11 cellular contexts compared by ENCODE assay signal in genomic region chr2:64640153-64641044, GRCh38. TPM values are rescaled to one million over a fixed set of nuclear protein-coding genes. Genes with fewer than 3 reads are reported as not detected.
DNase-seq lines count a peak whose midpoint lies in the region; ATAC-seq and TF ChIP-seq lines count a peak whose summit lies in the region.
"Had no signal": no experiment of that assay in that cellular context is flagged by ENCODE, and none has a peak within 500 bp of the region (broad histone marks: within the 10 kb centered on the region; RNA-seq: fewer than 3 reads in every experiment).

No MANE protein-coding gene starts in this region.

- H3K27me3 ChIP-seq in A673 (replicated peaks; ENCODE audit: insufficient read depth, low read depth, low read length, poor library complexity), result no peaks in the 10 kb centered on the region
- H3K27me3 ChIP-seq in H7 (ENCODE audit: control insufficient read depth, insufficient read depth, low read length), result no peaks in the 10 kb centered on the region; the same call in 1 of the 2 replicates

- H3K9me3 ChIP-seq in A673 (ENCODE audit: low read depth, low read length, poor library complexity, severe bottlenecking), result no peaks in the 10 kb centered on the region

- no TSS peak for BruUV-seq in A673 (replicated peaks; lab: Mats Ljungman, UMichigan)

- TF ChIP-seq CTCF in A673 (conservative IDR thresholded peaks at IDR 0.05; ENCODE audit: low read depth, low read length), result no peak

- H3K36me3 Mint-ChIP-seq in activated naive CD8-positive, alpha-beta T cell, result peaks cover 11% of the 10 kb centered on the region
- peaks cover 13% of the 10 kb centered on the region for H3K36me3 Mint-ChIP-seq in activated CD4-positive, alpha-beta memory T cell treated with anti-CD3 and anti-CD28 coated beads, Interleukin-2, amount 10 ng/mL, durations not matched to agents 7 days and 5 days (ENCODE audit: low read depth)

- peaks cover 97% of the 10 kb centered on the region for H3K4me1 Mint-ChIP-seq in activated naive CD8-positive, alpha-beta T cell (ENCODE audit: low read depth)
- peaks cover 56% of the 10 kb centered on the region for H3K4me1 Mint-ChIP-seq in activated CD4-positive, alpha-beta memory T cell treated with anti-CD3 and anti-CD28 coated beads, Interleukin-2, amount 10 ng/mL, durations not matched to agents 7 days and 5 days

- DNase-seq in A673 (ENCODE audit: low spot score), result no peak
- peak; percentile 69 for DNase-seq in H7
- DNase-seq in left lobe of liver (ENCODE audit: low spot score), result peak; percentile 38
- DNase-seq in activated CD4-positive, alpha-beta memory T cell treated with anti-CD3 and anti-CD28 coated beads, Interleukin-2, amount 10 ng/mL, durations not matched to agents 7 days and 5 days, result no peak
- no peak for DNase-seq in UCSD-AML1 (lab: John Stamatoyannopoulos, UW; ENCODE audit: unreplicated experiment)
- DNase-seq in SW480 (ENCODE audit: low spot score), result no peak
- DNase-seq: amniotic stem cell, NCI-H1092 had no signal

- no peaks in the 10 kb centered on the region for H3K27me3 Mint-ChIP-seq in activated naive CD8-positive, alpha-beta T cell
- H3K27me3 Mint-ChIP-seq in activated CD4-positive, alpha-beta memory T cell treated with anti-CD3 and anti-CD28 coated beads, Interleukin-2, amount 10 ng/mL, durations not matched to agents 7 days and 5 days, result no peaks in the 10 kb centered on the region

- H3K4me3 ChIP-seq in A673 (ENCODE audit: low read depth, low read length, poor library complexity, severe bottlenecking) (no peak overlapping the region), H7 (ENCODE audit: insufficient read depth, low read depth, low read length) (no peak overlapping the region)

- no peak for ATAC-seq in left lobe of liver
- ATAC-seq in HG02588 (IDR thresholded peaks at IDR 0.05; ENCODE audit: unreplicated experiment), result no peak
- ATAC-seq: activated CD4-positive, CD25-positive, alpha-beta regulatory T cell treated with anti-CD3 and anti-CD28 coated beads, Interleukin-2, amount 50 U/mL, for 24 hours had no signal

- H3K9me3 Mint-ChIP-seq in activated naive CD8-positive, alpha-beta T cell (ENCODE audit: low read depth), result no peaks in the 10 kb centered on the region
- H3K9me3 Mint-ChIP-seq in activated CD4-positive, alpha-beta memory T cell treated with anti-CD3 and anti-CD28 coated beads, Interleukin-2, amount 10 ng/mL, durations not matched to agents 7 days and 5 days, result no peaks in the 10 kb centered on the region

- H3K4me3 Mint-ChIP-seq in activated naive CD8-positive, alpha-beta T cell, result no peak overlapping the region
- H3K4me3 Mint-ChIP-seq in activated CD4-positive, alpha-beta memory T cell treated with anti-CD3 and anti-CD28 coated beads, Interleukin-2, amount 10 ng/mL, durations not matched to agents 7 days and 5 days, result no peak overlapping the region

- H3K4me1 ChIP-seq in A673 (ENCODE audit: insufficient read depth, low read length, poor library complexity, severe bottlenecking), result peaks cover 77% of the 10 kb centered on the region

- CTCF ChIA-PET in A673 (lab: Charles Lee), result no interaction called here
- CTCF ChIA-PET in activated CD4-positive, alpha-beta memory T cell treated with anti-CD3 and anti-CD28 coated beads, Interleukin-2, amount 10 ng/mL, durations not matched to agents 7 days and 5 days (lab: Charles Lee), result interaction anchor here (0.9 to 1.3 kb wide), 2 partner anchors 22 to 233 kb away, joined by 3 read pairs; no protein-coding TSS in a partner anchor

- peaks cover 10% of the 10 kb centered on the region for H3K36me3 ChIP-seq in A673 (ENCODE audit: insufficient read depth, low read length, poor library complexity, severe bottlenecking)
- H3K36me3 ChIP-seq in H7 (replicated peaks; ENCODE audit: control insufficient read depth, insufficient read depth, low read length), result 0 out of 2 replicates have a peak, but pooled peaks cover 1% of the 10 kb centered on the region

- H3K27ac ChIP-seq in A673 (ENCODE audit: low read depth, low read length, poor library complexity, severe bottlenecking), result peak overlapping the region; percentile 69

- intact Hi-C loops in A673 (cut with micrococcal nuclease; ENCODE audit: unreplicated experiment), result no loop called here

- POLR2A ChIA-PET in A673 (lab: Charles Lee; ENCODE audit: low non-redundant PET), result interaction anchor here (0.7 kb wide), 1 partner anchor 9 kb away, joined by 3 read pairs; no protein-coding TSS in a partner anchor
- POLR2A ChIA-PET in activated CD4-positive, alpha-beta memory T cell treated with anti-CD3 and anti-CD28 coated beads, Interleukin-2, amount 10 ng/mL, durations not matched to agents 7 days and 5 days (lab: Charles Lee), result interaction anchor here (1.0 kb wide), 1 partner anchor 199 kb away, joined by 3 read pairs; no protein-coding TSS in a partner anchor

- H3K27ac Mint-ChIP-seq in activated naive CD8-positive, alpha-beta T cell, result peak overlapping the region; percentile 76
- H3K27ac Mint-ChIP-seq in activated CD4-positive, alpha-beta memory T cell treated with anti-CD3 and anti-CD28 coated beads, Interleukin-2, amount 10 ng/mL, durations not matched to agents 7 days and 5 days, result no peak overlapping the region

RNA-seq across cellular contexts. Expression of gene SERTAD2, which starts 13.3 kb away (rescaled TPM):
- total RNA-seq in A673 (2021) (20.8 and 22.2 TPM in 2 replicates), left lobe of liver (13.8 TPM)
- total RNA-seq in H7 (2014; rRNA removed; shearing (Covaris generic)), result 4.0 and 4.4 TPM in 2 replicates
- 10 to 100 TPM; 16.2 to 17.5 TPM for total RNA-seq in activated CD4-positive, alpha-beta memory T cell treated with anti-CD3 and anti-CD28 coated beads, Interleukin-2, amount 10 ng/mL, durations not matched to agents 7 days and 5 days

Comparison
In these comparisons a context has a peak if more than half of its experiments do, and no peak if none do; other contexts are left out.
1. DNase-seq: peak in H7 (single experiment) and left lobe of liver (single experiment); none in A673 (single experiment), activated CD4-positive, alpha-beta memory T cell treated with anti-CD3 and anti-CD28 coated beads, Interleukin-2, amount 10 ng/mL, durations not matched to agents 7 days and 5 days (single experiment), UCSD-AML1 (single experiment) and SW480 (single experiment).